ENCODE assay signal across 10 cellular contexts in genomic region chr10:48656928-48657327, GRCh38. TPM values are rescaled to one million over a fixed set of nuclear protein-coding genes. Genes with fewer than 3 reads are reported as not detected.
DNase-seq lines count a peak whose midpoint lies in the region; ATAC-seq and TF ChIP-seq lines count a peak whose summit lies in the region.
"Had no signal": no experiment of that assay in that cellular context is flagged by ENCODE, and none has a peak within 500 bp of the region (broad histone marks: within the 10 kb centered on the region; RNA-seq: fewer than 3 reads in every experiment).

No MANE protein-coding gene starts in this region.

- peaks cover 15% of the 10 kb centered on the region for H3K27me3 Mint-ChIP-seq in activated CD8-positive, alpha-beta T cell treated with anti-CD3 and anti-CD28 coated beads for 36 hours
- H3K27me3 Mint-ChIP-seq in activated CD8-positive, alpha-beta T cell treated with anti-CD3 and anti-CD28 coated beads, Interleukin-2, amount 10 ng/mL, durations not matched to agents 7 days and 5 days (ENCODE audit: low read depth), result peaks cover 33% of the 10 kb centered on the region

- H3K9me3 ChIP-seq in WERI-Rb-1 (ENCODE audit: severe bottlenecking) (no peaks in the 10 kb centered on the region), right lobe of liver (no peaks in the 10 kb centered on the region), subcutaneous abdominal adipose tissue (ENCODE audit: control insufficient read depth in 5 of 5, low read length in 5 of 5) (no peaks in the 10 kb centered on the region), right atrium auricular region (no peaks in the 10 kb centered on the region)
- H3K9me3 ChIP-seq: transverse colon had no signal

- H3K4me1 ChIP-seq in right lobe of liver (peaks cover 0 to 13% (median 3%) of the 10 kb centered on the region in 4 donors), subcutaneous abdominal adipose tissue (ENCODE audit: control insufficient read depth in 5 of 5, insufficient read depth in 5 of 5, low read length in 5 of 5) (peaks cover 2 to 25% (median 14%) of the 10 kb centered on the region in 5 donors), right atrium auricular region (peaks cover 0 to 24% of the 10 kb centered on the region in 2 donors)

- H3K36me3 Mint-ChIP-seq in activated CD8-positive, alpha-beta T cell treated with anti-CD3 and anti-CD28 coated beads for 36 hours (ENCODE audit: low read depth), result no peaks in the 10 kb centered on the region
- no peaks in the 10 kb centered on the region for H3K36me3 Mint-ChIP-seq in activated CD8-positive, alpha-beta T cell treated with anti-CD3 and anti-CD28 coated beads, Interleukin-2, amount 10 ng/mL, durations not matched to agents 7 days and 5 days (ENCODE audit: low read depth)

- no peak for ATAC-seq in activated CD8-positive, alpha-beta T cell treated with anti-CD3 and anti-CD28 coated beads for 36 hours
- ATAC-seq in activated CD8-positive, alpha-beta T cell treated with anti-CD3 and anti-CD28 coated beads, Interleukin-2, amount 10 ng/mL, durations not matched to agents 7 days and 5 days, result no peak
- ATAC-seq in right lobe of liver, result no peak

- CTCF ChIA-PET in activated CD8-positive, alpha-beta T cell treated with anti-CD3 and anti-CD28 coated beads for 36 hours (lab: Charles Lee), result interaction anchor here (0.6 to 4.6 kb wide), 91 partner anchors 8 to 885 kb away, joined by 3 to 97 read pairs (median 4); partner anchors contain the start of gene ARHGAP22
- CTCF ChIA-PET in activated CD8-positive, alpha-beta T cell treated with anti-CD3 and anti-CD28 coated beads, Interleukin-2, amount 10 ng/mL, durations not matched to agents 7 days and 5 days (lab: Charles Lee), result interaction anchor here (0.6 to 4.1 kb wide), 71 partner anchors 9 to 882 kb away, joined by 3 to 87 read pairs (median 5); partner anchors contain the start of genes ARHGAP22, ERCC6 and TMEM273

- H3K36me3 ChIP-seq in WERI-Rb-1 (no peaks in the 10 kb centered on the region), right lobe of liver (no peaks in the 10 kb centered on the region), subcutaneous abdominal adipose tissue (ENCODE audit: control insufficient read depth in 5 of 5, insufficient read depth in 5 of 5, low read length in 5 of 5) (no peaks in the 10 kb centered on the region), right atrium auricular region (no peaks in the 10 kb centered on the region)
- H3K36me3 ChIP-seq: transverse colon had no signal

- no peaks in the 10 kb centered on the region for H3K9me3 Mint-ChIP-seq in activated CD8-positive, alpha-beta T cell treated with anti-CD3 and anti-CD28 coated beads for 36 hours
- H3K9me3 Mint-ChIP-seq in activated CD8-positive, alpha-beta T cell treated with anti-CD3 and anti-CD28 coated beads, Interleukin-2, amount 10 ng/mL, durations not matched to agents 7 days and 5 days (ENCODE audit: insufficient read depth), result no peaks in the 10 kb centered on the region

- H3K4me3 ChIP-seq in WERI-Rb-1 (ENCODE audit: low read depth, low read length), result peak overlapping the region; percentile 65
- H3K4me3 ChIP-seq in right lobe of liver, result peak overlapping the region in 2 of 3 donors; percentile 42 to 63
- H3K4me3 ChIP-seq in subcutaneous abdominal adipose tissue (ENCODE audit: low read depth in 1 of 5, low read length in 5 of 5), result peak overlapping the region in 3 of 5 donors; percentile 43 to 70 (median 61)
- H3K4me3 ChIP-seq in right atrium auricular region, result peak overlapping the region in 1 of 2 donors; percentile 65

- H3K27ac ChIP-seq in WERI-Rb-1 (no peak overlapping the region), right lobe of liver (no peak overlapping the region), subcutaneous abdominal adipose tissue (ENCODE audit: low read depth, low read length) (no peak overlapping the region), right atrium auricular region (no peak overlapping the region), substantia nigra (ENCODE audit: low read depth, low read length, poor library complexity, severe bottlenecking) (no peak overlapping the region)
- H3K27ac ChIP-seq: C4-2B, transverse colon had no signal

- H3K4me3 Mint-ChIP-seq in activated CD8-positive, alpha-beta T cell treated with anti-CD3 and anti-CD28 coated beads for 36 hours, result peak overlapping the region; percentile 7
- no peak overlapping the region for H3K4me3 Mint-ChIP-seq in activated CD8-positive, alpha-beta T cell treated with anti-CD3 and anti-CD28 coated beads, Interleukin-2, amount 10 ng/mL, durations not matched to agents 7 days and 5 days

- intact Hi-C loops in activated CD8-positive, alpha-beta T cell treated with anti-CD3 and anti-CD28 coated beads for 36 hours (cut with micrococcal nuclease), result loop anchor here (2.0 to 10.0 kb wide), 3 partner anchors 104 to 858 kb away; no protein-coding TSS in a partner anchor
- intact Hi-C loops in right lobe of liver (cut with DNase I), result loop anchor here (10.0 kb wide), 1 partner anchor 102 kb away; no protein-coding TSS in a partner anchor

- H3K27ac Mint-ChIP-seq in activated CD8-positive, alpha-beta T cell treated with anti-CD3 and anti-CD28 coated beads for 36 hours, result no peak overlapping the region
- H3K27ac Mint-ChIP-seq in activated CD8-positive, alpha-beta T cell treated with anti-CD3 and anti-CD28 coated beads, Interleukin-2, amount 10 ng/mL, durations not matched to agents 7 days and 5 days, result no peak overlapping the region

- TF ChIP-seq POLR2A in right lobe of liver (IDR thresholded peaks at IDR 0.05), result no peak

- WGBS in right lobe of liver (ENCODE audit: insufficient coverage, low coverage, low lambda C conversion rate, missing lambda C conversion rate), result 75% methylated on average over 6 of the region's 9 CpGs

- H3K27me3 ChIP-seq in WERI-Rb-1 (ENCODE audit: insufficient read depth, low read depth, severe bottlenecking), result peaks cover 4% of the 10 kb centered on the region
- no peaks in the 10 kb centered on the region for H3K27me3 ChIP-seq in right lobe of liver
- H3K27me3 ChIP-seq in subcutaneous abdominal adipose tissue (ENCODE audit: control insufficient read depth in 5 of 5, insufficient read depth in 4 of 5, low read length in 5 of 5), result peaks cover 0 to 5% (median 0%) of the 10 kb centered on the region in 5 donors
- no peaks in the 10 kb centered on the region for H3K27me3 ChIP-seq in right atrium auricular region

- POLR2A ChIA-PET in activated CD8-positive, alpha-beta T cell treated with anti-CD3 and anti-CD28 coated beads for 36 hours (lab: Charles Lee), result no interaction called here
- POLR2A ChIA-PET in activated CD8-positive, alpha-beta T cell treated with anti-CD3 and anti-CD28 coated beads, Interleukin-2, amount 10 ng/mL, durations not matched to agents 7 days and 5 days (lab: Charles Lee), result no interaction called here

- H3K9ac ChIP-seq in subcutaneous abdominal adipose tissue (ENCODE audit: low read length in 5 of 5), result no peak overlapping the region

- TF ChIP-seq CTCF in activated CD8-positive, alpha-beta T cell treated with anti-CD3 and anti-CD28 coated beads for 36 hours (IDR thresholded peaks at IDR 0.05), result no peak
- TF ChIP-seq CTCF in WERI-Rb-1 (IDR thresholded peaks at IDR 0.05; ENCODE audit: low read depth, low read length) (no peak), right lobe of liver (IDR thresholded peaks at IDR 0.05) (no peak), right atrium auricular region (IDR thresholded peaks at IDR 0.05) (no peak)

- no peak for DNase-seq in activated CD8-positive, alpha-beta T cell treated with anti-CD3 and anti-CD28 coated beads for 36 hours
- no peak for DNase-seq in activated CD8-positive, alpha-beta T cell treated with anti-CD3 and anti-CD28 coated beads, Interleukin-2, amount 10 ng/mL, durations not matched to agents 7 days and 5 days
- no peak for DNase-seq in WERI-Rb-1
- DNase-seq in right lobe of liver, result no peak
- DNase-seq in medulla oblongata (ENCODE audit: extremely low spot score), result no peak
- DNase-seq in right atrium auricular region (ENCODE audit: low spot score), result no peak
- DNase-seq in substantia nigra (lab: John Stamatoyannopoulos, UW), result no peak

- peaks cover 7% of the 10 kb centered on the region for H3K4me1 Mint-ChIP-seq in activated CD8-positive, alpha-beta T cell treated with anti-CD3 and anti-CD28 coated beads for 36 hours (ENCODE audit: low read depth)
- peaks cover 8% of the 10 kb centered on the region for H3K4me1 Mint-ChIP-seq in activated CD8-positive, alpha-beta T cell treated with anti-CD3 and anti-CD28 coated beads, Interleukin-2, amount 10 ng/mL, durations not matched to agents 7 days and 5 days (ENCODE audit: low read depth)

RNA-seq across cellular contexts. Expression of gene WDFY4, which starts 27.7 kb away (rescaled TPM):
- 1 to 10 TPM in 1 of 2 experiments, under 1 TPM in 1; 0.90 to 1.1 TPM for total RNA-seq in activated CD8-positive, alpha-beta T cell treated with anti-CD3 and anti-CD28 coated beads for 36 hours
- under 1 TPM; 0.16 to 0.37 TPM for total RNA-seq in activated CD8-positive, alpha-beta T cell treated with anti-CD3 and anti-CD28 coated beads, Interleukin-2, amount 10 ng/mL, durations not matched to agents 7 days and 5 days
- total RNA-seq in right lobe of liver (1 to 10 TPM; 1.4 to 4.1 (median 1.9) TPM), right atrium auricular region (1 to 10 TPM in 1 of 2 donors, under 1 TPM in 1; 0.70 to 2.0 TPM)

RNA-seq across cellular contexts. Expression of gene ARHGAP22, which starts 52.1 kb away (rescaled TPM):
- total RNA-seq in activated CD8-positive, alpha-beta T cell treated with anti-CD3 and anti-CD28 coated beads for 36 hours, result not detected
- total RNA-seq in activated CD8-positive, alpha-beta T cell treated with anti-CD3 and anti-CD28 coated beads, Interleukin-2, amount 10 ng/mL, durations not matched to agents 7 days and 5 days, result not detected
- total RNA-seq in right lobe of liver (1 to 10 TPM in 1 of 6 experiments, under 1 TPM in 5; 0.22 to 3.6 (median 0.64) TPM), right atrium auricular region (1 to 10 TPM; 1.8 to 5.7 TPM)
